Comparison of ENCODE assay signal across 1 cellular context in the genomic region with DNA sequence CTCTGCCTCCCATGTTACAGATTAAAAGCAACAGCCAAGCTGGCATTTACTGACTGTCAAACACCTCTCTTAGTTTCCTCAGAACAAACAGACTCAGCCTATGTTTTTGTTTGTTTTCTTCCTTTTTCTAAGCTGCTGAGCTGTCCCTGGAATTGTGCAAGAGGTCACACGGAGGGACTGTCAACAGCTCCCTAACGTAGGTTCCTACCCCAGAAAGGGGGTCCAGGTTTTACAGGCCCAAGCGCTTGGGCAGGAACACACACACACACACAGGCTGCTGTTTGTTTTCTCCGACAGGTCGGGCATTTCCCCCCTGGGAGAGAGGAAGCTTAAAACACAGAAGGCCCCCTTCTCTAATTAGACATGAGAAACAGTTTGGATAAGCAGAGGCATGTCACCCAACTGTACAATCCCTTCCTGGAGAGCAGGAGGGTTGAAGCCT.
TF ChIP-seq lines count a peak whose summit lies in the region.

No MANE protein-coding gene starts in this region.

TF ChIP-seq in HepG2, 621 proteins besides CTCF, POLR2A, EP300 and RAD21 (continued from another document and continues in another):
- TF ChIP-seq, protein P1, sequence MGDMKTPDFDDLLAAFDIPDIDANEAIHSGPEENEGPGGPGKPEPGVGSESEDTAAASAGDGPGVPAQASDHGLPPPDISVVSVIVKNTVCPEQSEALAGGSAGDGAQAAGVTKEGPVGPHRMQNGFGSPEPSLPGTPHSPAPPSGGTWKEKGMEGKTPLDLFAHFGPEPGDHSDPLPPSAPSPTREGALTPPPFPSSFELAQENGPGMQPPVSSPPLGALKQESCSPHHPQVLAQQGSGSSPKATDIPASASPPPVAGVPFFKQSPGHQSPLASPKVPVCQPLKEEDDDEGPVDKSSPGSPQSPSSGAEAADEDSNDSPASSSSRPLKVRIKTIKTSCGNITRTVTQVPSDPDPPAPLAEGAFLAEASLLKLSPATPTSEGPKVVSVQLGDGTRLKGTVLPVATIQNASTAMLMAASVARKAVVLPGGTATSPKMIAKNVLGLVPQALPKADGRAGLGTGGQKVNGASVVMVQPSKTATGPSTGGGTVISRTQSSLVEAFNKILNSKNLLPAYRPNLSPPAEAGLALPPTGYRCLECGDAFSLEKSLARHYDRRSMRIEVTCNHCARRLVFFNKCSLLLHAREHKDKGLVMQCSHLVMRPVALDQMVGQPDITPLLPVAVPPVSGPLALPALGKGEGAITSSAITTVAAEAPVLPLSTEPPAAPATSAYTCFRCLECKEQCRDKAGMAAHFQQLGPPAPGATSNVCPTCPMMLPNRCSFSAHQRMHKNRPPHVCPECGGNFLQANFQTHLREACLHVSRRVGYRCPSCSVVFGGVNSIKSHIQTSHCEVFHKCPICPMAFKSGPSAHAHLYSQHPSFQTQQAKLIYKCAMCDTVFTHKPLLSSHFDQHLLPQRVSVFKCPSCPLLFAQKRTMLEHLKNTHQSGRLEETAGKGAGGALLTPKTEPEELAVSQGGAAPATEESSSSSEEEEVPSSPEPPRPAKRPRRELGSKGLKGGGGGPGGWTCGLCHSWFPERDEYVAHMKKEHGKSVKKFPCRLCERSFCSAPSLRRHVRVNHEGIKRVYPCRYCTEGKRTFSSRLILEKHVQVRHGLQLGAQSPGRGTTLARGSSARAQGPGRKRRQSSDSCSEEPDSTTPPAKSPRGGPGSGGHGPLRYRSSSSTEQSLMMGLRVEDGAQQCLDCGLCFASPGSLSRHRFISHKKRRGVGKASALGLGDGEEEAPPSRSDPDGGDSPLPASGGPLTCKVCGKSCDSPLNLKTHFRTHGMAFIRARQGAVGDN (CRISPR knock-in tag; IDR thresholded peaks at IDR 0.05), result peak; percentile 42; the same call in 1 of the 2 replicates
- TF ChIP-seq, protein P2, sequence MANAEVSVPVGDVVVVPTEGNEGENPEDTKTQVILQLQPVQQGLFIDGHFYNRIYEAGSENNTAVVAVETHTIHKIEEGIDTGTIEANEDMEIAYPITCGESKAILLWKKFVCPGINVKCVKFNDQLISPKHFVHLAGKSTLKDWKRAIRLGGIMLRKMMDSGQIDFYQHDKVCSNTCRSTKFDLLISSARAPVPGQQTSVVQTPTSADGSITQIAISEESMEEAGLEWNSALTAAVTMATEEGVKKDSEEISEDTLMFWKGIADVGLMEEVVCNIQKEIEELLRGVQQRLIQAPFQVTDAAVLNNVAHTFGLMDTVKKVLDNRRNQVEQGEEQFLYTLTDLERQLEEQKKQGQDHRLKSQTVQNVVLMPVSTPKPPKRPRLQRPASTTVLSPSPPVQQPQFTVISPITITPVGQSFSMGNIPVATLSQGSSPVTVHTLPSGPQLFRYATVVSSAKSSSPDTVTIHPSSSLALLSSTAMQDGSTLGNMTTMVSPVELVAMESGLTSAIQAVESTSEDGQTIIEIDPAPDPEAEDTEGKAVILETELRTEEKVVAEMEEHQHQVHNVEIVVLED (CRISPR knock-in tag; IDR thresholded peaks at IDR 0.05; ENCODE audit: borderline replicate concordance), result peak; percentile 46; the same call in 1 of the 2 replicates
- TF ChIP-seq ZNF768 (CRISPR knock-in tag; IDR thresholded peaks at IDR 0.05), result no peak
- 0 out of 2 replicates have a peak, but pooled peaks have one; percentile 50 for TF ChIP-seq ZNF558 (CRISPR knock-in tag; IDR thresholded peaks at IDR 0.05; ENCODE audit: borderline replicate concordance)
- TF ChIP-seq ZNF121 (CRISPR knock-in tag; IDR thresholded peaks at IDR 0.05), result peak; percentile 80
- no peak for TF ChIP-seq EZH2 (conservative IDR thresholded peaks at IDR 0.05; ENCODE audit: low read depth, low read length)
- TF ChIP-seq SIX1 (CRISPR knock-in tag; IDR thresholded peaks at IDR 0.05; ENCODE audit: borderline replicate concordance), result peak; percentile 86
- TF ChIP-seq MED1 (CRISPR knock-in tag; IDR thresholded peaks at IDR 0.05), result peak; percentile 99
- TF ChIP-seq MAFF (IDR thresholded peaks at IDR 0.05; ENCODE audit: low read depth, low read length), result peak; percentile 62
- no peak for TF ChIP-seq ZNF207 (IDR thresholded peaks at IDR 0.05; ENCODE audit: borderline replicate concordance)
- peak; percentile 81; the same call in 1 of the 2 replicates for TF ChIP-seq DMAP1 (CRISPR knock-in tag; IDR thresholded peaks at IDR 0.05)
- no peak for TF ChIP-seq ZNF607 (CRISPR knock-in tag; IDR thresholded peaks at IDR 0.05; ENCODE audit: borderline replicate concordance)
- peak; percentile 86 for TF ChIP-seq ONECUT2 (CRISPR knock-in tag; IDR thresholded peaks at IDR 0.05)
- TF ChIP-seq ZNF652 (CRISPR knock-in tag; IDR thresholded peaks at IDR 0.05; ENCODE audit: borderline replicate concordance, low read depth), result peak; percentile 71; the same call in 1 of the 2 replicates
- TF ChIP-seq ZNF17 (CRISPR knock-in tag; IDR thresholded peaks at IDR 0.05), result no peak
- TF ChIP-seq ZSCAN29 (CRISPR knock-in tag; conservative IDR thresholded peaks at IDR 0.05), result peak; percentile 92
- no peak for TF ChIP-seq ZNF282 (IDR thresholded peaks at IDR 0.05; ENCODE audit: partially characterized antibody)
- peak; percentile 74 for TF ChIP-seq ZNF781 (CRISPR knock-in tag; IDR thresholded peaks at IDR 0.05; ENCODE audit: borderline replicate concordance, not compliant biosample characterization)
- TF ChIP-seq ZNF891 (CRISPR knock-in tag; IDR thresholded peaks at IDR 0.05), result no peak; the same call in 1 of the 2 replicates
- 0 out of 2 replicates have a peak, but pooled peaks have one; percentile 66 for TF ChIP-seq RFXAP (CRISPR knock-in tag; IDR thresholded peaks at IDR 0.05; ENCODE audit: borderline replicate concordance)
- TF ChIP-seq GPN1 (CRISPR knock-in tag; IDR thresholded peaks at IDR 0.05; ENCODE audit: borderline replicate concordance), result no peak
- TF ChIP-seq GTF2F1 (IDR thresholded peaks at IDR 0.05; ENCODE audit: low read length), result no peak
- peak; percentile 81 for TF ChIP-seq TFAP4 (IDR thresholded peaks at IDR 0.05; ENCODE audit: borderline replicate concordance, low read depth)
- no peak for TF ChIP-seq MAFG (CRISPR knock-in tag; IDR thresholded peaks at IDR 0.05)
- TF ChIP-seq ZNF788 (CRISPR knock-in tag; IDR thresholded peaks at IDR 0.05; ENCODE audit: borderline replicate concordance), result peak; percentile 96; the same call in 1 of the 2 replicates
- TF ChIP-seq ETV6 (CRISPR knock-in tag; conservative IDR thresholded peaks at IDR 0.05), result peak; percentile 90; the same call in 1 of the 2 replicates
- peak; percentile 80; the same call in 1 of the 2 replicates for TF ChIP-seq ZNF124 (CRISPR knock-in tag; IDR thresholded peaks at IDR 0.05)
- peak; percentile 98 for TF ChIP-seq CBX5 (CRISPR knock-in tag; IDR thresholded peaks at IDR 0.05; ENCODE audit: borderline replicate concordance)
- TF ChIP-seq NFYC (CRISPR knock-in tag; IDR thresholded peaks at IDR 0.05), result peak; percentile 38; the same call in 1 of the 2 replicates
- TF ChIP-seq NCOR1 (IDR thresholded peaks at IDR 0.05; ENCODE audit: borderline replicate concordance, low read length), result peak; percentile 95; the same call in 1 of the 2 replicates
- TF ChIP-seq RXRB (CRISPR knock-in tag; IDR thresholded peaks at IDR 0.05; ENCODE audit: borderline replicate concordance), result peak; percentile 99
- TF ChIP-seq BRD4 (CRISPR knock-in tag; IDR thresholded peaks at IDR 0.05), result peak; percentile 98
- TF ChIP-seq ZBTB44 (CRISPR knock-in tag; IDR thresholded peaks at IDR 0.05), result 0 out of 2 replicates have a peak, but pooled peaks have one; percentile 31
- no peak for TF ChIP-seq ZNF616 (CRISPR knock-in tag; IDR thresholded peaks at IDR 0.05; ENCODE audit: low read depth)
- TF ChIP-seq, protein P3, sequence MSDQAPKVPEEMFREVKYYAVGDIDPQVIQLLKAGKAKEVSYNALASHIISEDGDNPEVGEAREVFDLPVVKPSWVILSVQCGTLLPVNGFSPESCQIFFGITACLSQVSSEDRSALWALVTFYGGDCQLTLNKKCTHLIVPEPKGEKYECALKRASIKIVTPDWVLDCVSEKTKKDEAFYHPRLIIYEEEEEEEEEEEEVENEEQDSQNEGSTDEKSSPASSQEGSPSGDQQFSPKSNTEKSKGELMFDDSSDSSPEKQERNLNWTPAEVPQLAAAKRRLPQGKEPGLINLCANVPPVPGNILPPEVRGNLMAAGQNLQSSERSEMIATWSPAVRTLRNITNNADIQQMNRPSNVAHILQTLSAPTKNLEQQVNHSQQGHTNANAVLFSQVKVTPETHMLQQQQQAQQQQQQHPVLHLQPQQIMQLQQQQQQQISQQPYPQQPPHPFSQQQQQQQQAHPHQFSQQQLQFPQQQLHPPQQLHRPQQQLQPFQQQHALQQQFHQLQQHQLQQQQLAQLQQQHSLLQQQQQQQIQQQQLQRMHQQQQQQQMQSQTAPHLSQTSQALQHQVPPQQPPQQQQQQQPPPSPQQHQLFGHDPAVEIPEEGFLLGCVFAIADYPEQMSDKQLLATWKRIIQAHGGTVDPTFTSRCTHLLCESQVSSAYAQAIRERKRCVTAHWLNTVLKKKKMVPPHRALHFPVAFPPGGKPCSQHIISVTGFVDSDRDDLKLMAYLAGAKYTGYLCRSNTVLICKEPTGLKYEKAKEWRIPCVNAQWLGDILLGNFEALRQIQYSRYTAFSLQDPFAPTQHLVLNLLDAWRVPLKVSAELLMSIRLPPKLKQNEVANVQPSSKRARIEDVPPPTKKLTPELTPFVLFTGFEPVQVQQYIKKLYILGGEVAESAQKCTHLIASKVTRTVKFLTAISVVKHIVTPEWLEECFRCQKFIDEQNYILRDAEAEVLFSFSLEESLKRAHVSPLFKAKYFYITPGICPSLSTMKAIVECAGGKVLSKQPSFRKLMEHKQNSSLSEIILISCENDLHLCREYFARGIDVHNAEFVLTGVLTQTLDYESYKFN (CRISPR knock-in tag; conservative IDR thresholded peaks at IDR 0.05), result peak; percentile 97
- TF ChIP-seq ZNF256 (CRISPR knock-in tag; conservative IDR thresholded peaks at IDR 0.05), result 0 out of 2 replicates have a peak, but pooled peaks have one; percentile 37
- TF ChIP-seq ZNF557 (CRISPR knock-in tag; IDR thresholded peaks at IDR 0.05), result peak; percentile 90; the same call in 1 of the 2 replicates
- TF ChIP-seq ZNF704 (CRISPR knock-in tag; IDR thresholded peaks at IDR 0.05; ENCODE audit: borderline replicate concordance), result no peak
- TF ChIP-seq, protein P4, sequence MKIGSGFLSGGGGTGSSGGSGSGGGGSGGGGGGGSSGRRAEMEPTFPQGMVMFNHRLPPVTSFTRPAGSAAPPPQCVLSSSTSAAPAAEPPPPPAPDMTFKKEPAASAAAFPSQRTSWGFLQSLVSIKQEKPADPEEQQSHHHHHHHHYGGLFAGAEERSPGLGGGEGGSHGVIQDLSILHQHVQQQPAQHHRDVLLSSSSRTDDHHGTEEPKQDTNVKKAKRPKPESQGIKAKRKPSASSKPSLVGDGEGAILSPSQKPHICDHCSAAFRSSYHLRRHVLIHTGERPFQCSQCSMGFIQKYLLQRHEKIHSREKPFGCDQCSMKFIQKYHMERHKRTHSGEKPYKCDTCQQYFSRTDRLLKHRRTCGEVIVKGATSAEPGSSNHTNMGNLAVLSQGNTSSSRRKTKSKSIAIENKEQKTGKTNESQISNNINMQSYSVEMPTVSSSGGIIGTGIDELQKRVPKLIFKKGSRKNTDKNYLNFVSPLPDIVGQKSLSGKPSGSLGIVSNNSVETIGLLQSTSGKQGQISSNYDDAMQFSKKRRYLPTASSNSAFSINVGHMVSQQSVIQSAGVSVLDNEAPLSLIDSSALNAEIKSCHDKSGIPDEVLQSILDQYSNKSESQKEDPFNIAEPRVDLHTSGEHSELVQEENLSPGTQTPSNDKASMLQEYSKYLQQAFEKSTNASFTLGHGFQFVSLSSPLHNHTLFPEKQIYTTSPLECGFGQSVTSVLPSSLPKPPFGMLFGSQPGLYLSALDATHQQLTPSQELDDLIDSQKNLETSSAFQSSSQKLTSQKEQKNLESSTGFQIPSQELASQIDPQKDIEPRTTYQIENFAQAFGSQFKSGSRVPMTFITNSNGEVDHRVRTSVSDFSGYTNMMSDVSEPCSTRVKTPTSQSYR (CRISPR knock-in tag; IDR thresholded peaks at IDR 0.05; ENCODE audit: borderline replicate concordance), result peak; percentile 78; the same call in 1 of the 2 replicates
- TF ChIP-seq, protein P5, sequence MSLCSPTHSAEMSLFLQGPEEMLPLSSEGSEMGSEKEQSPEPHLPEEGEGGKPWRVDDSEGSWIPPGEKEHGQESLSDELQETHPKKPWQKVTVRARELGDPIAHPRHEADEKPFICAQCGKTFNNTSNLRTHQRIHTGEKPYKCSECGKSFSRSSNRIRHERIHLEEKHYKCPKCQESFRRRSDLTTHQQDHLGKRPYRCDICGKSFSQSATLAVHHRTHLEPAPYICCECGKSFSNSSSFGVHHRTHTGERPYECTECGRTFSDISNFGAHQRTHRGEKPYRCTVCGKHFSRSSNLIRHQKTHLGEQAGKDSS (CRISPR knock-in tag; IDR thresholded peaks at IDR 0.05; ENCODE audit: borderline replicate concordance, low read depth), result peak; percentile 43; the same call in 1 of the 2 replicates
- peak; percentile 96 for TF ChIP-seq CREM (IDR thresholded peaks at IDR 0.05)
- no peak for TF ChIP-seq CREM (CRISPR knock-in tag; IDR thresholded peaks at IDR 0.05)
- TF ChIP-seq MIER2 (CRISPR knock-in tag; IDR thresholded peaks at IDR 0.05), result peak; percentile 58; the same call in 1 of the 2 replicates
- TF ChIP-seq NRL (CRISPR knock-in tag; IDR thresholded peaks at IDR 0.05; ENCODE audit: borderline replicate concordance), result no peak
